Comparison of ENCODE assay signal across 30 cellular contexts in the genomic region with DNA sequence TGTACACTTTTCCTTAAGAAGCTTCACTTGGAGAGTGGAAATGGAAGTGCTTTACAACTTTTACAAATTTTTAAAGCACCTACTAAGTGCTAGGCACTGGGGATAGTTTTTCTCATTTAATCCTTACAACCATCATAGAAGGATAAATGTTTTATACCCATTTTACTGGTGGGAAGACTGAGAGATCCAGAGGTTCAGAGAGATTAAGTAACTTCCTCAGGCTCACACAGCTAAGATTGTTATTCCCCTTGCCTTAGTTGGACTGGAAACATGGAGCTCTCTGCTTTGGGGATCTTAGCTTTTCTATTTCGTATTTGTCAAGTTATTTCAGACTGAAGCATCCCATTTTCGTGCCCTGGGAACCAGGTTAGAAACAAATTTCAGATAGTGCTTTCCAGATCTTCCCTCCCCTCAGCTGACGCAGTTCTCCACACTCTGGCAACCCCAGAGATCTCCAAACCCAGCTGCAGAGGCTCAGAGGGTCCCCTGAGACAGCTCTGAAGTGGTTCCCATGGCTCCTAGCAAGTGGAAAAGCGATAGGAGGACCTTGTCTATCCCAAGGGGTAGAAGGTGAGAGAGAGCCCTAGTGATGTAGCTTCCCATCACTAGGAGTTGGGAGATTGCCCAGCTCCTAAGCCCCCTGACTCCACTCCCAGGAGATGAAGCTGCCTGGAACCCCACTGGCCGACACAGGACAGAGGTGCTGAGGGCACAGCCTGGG. TPM values are rescaled to one million over a fixed set of nuclear protein-coding genes. Genes with fewer than 3 reads are reported as not detected.
"Had no signal": no experiment of that assay in that cellular context is flagged by ENCODE, and none has a peak within 500 bp of the region (broad histone marks: within the 10 kb centered on the region; RNA-seq: fewer than 3 reads in every experiment).

No MANE protein-coding gene starts in this region.

- H3K9me3 ChIP-seq: SJSA1, SK-N-SH had no signal

- H3K4me3 ChIP-seq: SJSA1 had no signal

- H3K36me3 ChIP-seq: brain microvascular endothelial cell, SJSA1 had no signal

- DNase-seq: activated CD4-positive, alpha-beta T cell treated with anti-CD3 and anti-CD28 coated beads, Interleukin-2, amount 10 ng/mL, durations not matched to agents 24 days and 14 days; activated CD4-positive, alpha-beta T cell treated with anti-CD3 and anti-CD28 coated beads, Interleukin-2, amount 50 U/mL, for 4 hours; activated CD8-positive, alpha-beta T cell treated with anti-CD3 and anti-CD28 coated beads for 36 hours; activated effector memory CD4-positive, alpha-beta T cell treated with anti-CD3 and anti-CD28 coated beads, Interleukin-2, amount 50 U/mL, for 16 hours; activated naive CD4-positive, alpha-beta T cell; activated naive CD4-positive, alpha-beta T cell treated with anti-CD3 and anti-CD28 coated beads, Interleukin-2, amount 50 U/mL, for 16 hours; activated naive CD8-positive, alpha-beta T cell treated with anti-CD3 and anti-CD28 coated beads for 36 hours; activated T-cell treated with anti-CD3 and anti-CD28 coated beads, Interleukin-2, amount 50 U/mL, for 1 hour; activated T-cell treated with anti-CD3 and anti-CD28 coated beads, Interleukin-2, amount 50 U/mL, for 72 hours; amniotic stem cell; aorta; brain microvascular endothelial cell; Kasumi-1; KG1; MM.1S; MV-4-11; NCI-H1105; NCI-H1417 treated with DMSO at 0.1 percent for 48 hours; NCI-H187 treated with DMSO at 0.1 percent for 48 hours; NCI-H2081; NCI-H226; NCI-H446 treated with DMSO at 0.1 percent for 48 hours; NCI-H69; SHP77 treated with DMSO at 0.1 percent for 48 hours; SK-N-SH had no signal

- H3K27ac ChIP-seq: brain microvascular endothelial cell, SJSA1 had no signal

- H3K4me1 ChIP-seq: SJSA1 had no signal

- ATAC-seq: activated CD8-positive, alpha-beta T cell treated with anti-CD3 and anti-CD28 coated beads for 36 hours; activated T-cell treated with anti-CD3 and anti-CD28 coated beads, Interleukin-2, amount 50 U/mL, for 72 hours; activated T-helper 17 cell treated with anti-CD3 and anti-CD28 coated beads, Interleukin-2, amount 50 U/mL, for 72 hours; Panc1 had no signal

RNA-seq across cellular contexts. Expression of a gene that starts 16.2 kb away (rescaled TPM):
- total RNA-seq: activated CD4-positive, alpha-beta T cell treated with anti-CD3 and anti-CD28 coated beads, Interleukin-2, amount 10 ng/mL, durations not matched to agents 24 days and 14 days; activated CD8-positive, alpha-beta memory T cell treated with anti-CD3 and anti-CD28 coated beads for 36 hours; activated CD8-positive, alpha-beta T cell treated with anti-CD3 and anti-CD28 coated beads for 36 hours; activated naive CD8-positive, alpha-beta T cell treated with anti-CD3 and anti-CD28 coated beads for 36 hours; activated T-cell treated with anti-CD3 and anti-CD28 coated beads, Interleukin-2, amount 50 U/mL, for 72 hours; activated T-helper 17 cell treated with anti-CD3 and anti-CD28 coated beads, Interleukin-2, amount 50 U/mL, for 72 hours; RPMI7951; SJSA1 had no signal
- polyA plus RNA-seq: aorta, SK-N-SH had no signal
